In genomic region chr9:113488490-113488889, GRCh38 we compare ENCODE assay signal across 1 cellular context.
TF ChIP-seq lines count a peak whose summit lies in the region.

No MANE protein-coding gene starts in this region.

TF ChIP-seq in IMR-90, 13 proteins besides CTCF, POLR2A, EP300 and RAD21:
- TF ChIP-seq RFX5 (IDR thresholded peaks at IDR 0.05; ENCODE audit: low read depth, low read length) (no peak), MAZ (IDR thresholded peaks at IDR 0.05; ENCODE audit: borderline replicate concordance, low read depth, low read length) (no peak), USF2 (IDR thresholded peaks at IDR 0.05; ENCODE audit: low read depth, low read length) (peak; percentile 56; the same call in 1 of the 2 replicates)
